ENCODE assay signal across 1 cellular context in genomic region chr10:72426982-72427381, GRCh38.
TF ChIP-seq lines count a peak whose summit lies in the region.

No MANE protein-coding gene starts in this region.

TF ChIP-seq in WTC11, 78 proteins besides CTCF, POLR2A, EP300 and RAD21 (continued from another document):
- TF ChIP-seq SMAD4 (CRISPR knock-in tag; IDR thresholded peaks at IDR 0.05) (no peak), PREB (CRISPR knock-in tag; IDR thresholded peaks at IDR 0.05; ENCODE audit: borderline replicate concordance) (no peak), MXD4 (CRISPR knock-in tag; IDR thresholded peaks at IDR 0.05; ENCODE audit: borderline replicate concordance) (no peak), ZNF281 (CRISPR knock-in tag; IDR thresholded peaks at IDR 0.05) (no peak), NFYB (CRISPR knock-in tag; conservative IDR thresholded peaks at IDR 0.05; ENCODE audit: low read depth) (no peak), ZNF232 (CRISPR knock-in tag; IDR thresholded peaks at IDR 0.05) (no peak), SMAD3 (CRISPR knock-in tag; IDR thresholded peaks at IDR 0.05; ENCODE audit: borderline replicate concordance) (no peak), NFATC4 (CRISPR knock-in tag; IDR thresholded peaks at IDR 0.05) (no peak), CREM (CRISPR knock-in tag; IDR thresholded peaks at IDR 0.05) (no peak), ZNF425 (CRISPR knock-in tag; conservative IDR thresholded peaks at IDR 0.05) (no peak), IRF2 (CRISPR knock-in tag; IDR thresholded peaks at IDR 0.05; ENCODE audit: borderline replicate concordance, low read depth) (no peak), ZSCAN18 (CRISPR knock-in tag; IDR thresholded peaks at IDR 0.05) (no peak), ARID4B (CRISPR knock-in tag; IDR thresholded peaks at IDR 0.05; ENCODE audit: borderline replicate concordance) (no peak)
TF ChIP-seq in WTC11: peak in this region for 0.
